Comparison of ENCODE assay signal across 20 cellular contexts in genomic region chr6:37916675-37917074, GRCh38.
"Had no signal": no experiment of that assay in that cellular context is flagged by ENCODE, and none has a peak within 500 bp of the region (broad histone marks: within the 10 kb centered on the region; RNA-seq: fewer than 3 reads in every experiment).

No MANE protein-coding gene starts in this region.

- H3K4me2 ChIP-seq: hepatocyte had no signal

- H3K27me3 ChIP-seq: hepatocyte, stomach had no signal

- H2AFZ ChIP-seq: hepatocyte had no signal

- H3K27ac ChIP-seq: hepatocyte, lower lobe of right lung, stomach had no signal

- H3K27ac Mint-ChIP-seq: activated CD8-positive, alpha-beta T cell treated with anti-CD3 and anti-CD28 coated beads for 36 hours; activated naive CD4-positive, alpha-beta T cell treated with anti-CD3 and anti-CD28 coated beads for 36 hours; activated naive CD8-positive, alpha-beta T cell treated with anti-CD3 and anti-CD28 coated beads, Interleukin-2, amount 50 U/mL, for 24 hours; activated T-cell treated with anti-CD3 and anti-CD28 coated beads, Interleukin-2, amount 50 U/mL, for 24 hours; activated T-helper 2 cell treated with anti-CD3 and anti-CD28 coated beads, Interferon-gamma antibody, Interleukin-2, Interleukin-4, amounts not matched to agents 10 μg/mL and 5 μg/mL and 100 μg/mL, durations not matched to agents 14 hours and 24 hours and 36 hours; natural killer cell treated with Interleukin-12 subunit alpha and Interleukin-12 subunit beta and Interleukin-15 and Interleukin-18, amount 100 ng/mL, for 72 hours; T-cell had no signal

- H3K9me3 Mint-ChIP-seq: activated CD8-positive, alpha-beta T cell treated with anti-CD3 and anti-CD28 coated beads for 36 hours; activated naive CD4-positive, alpha-beta T cell treated with anti-CD3 and anti-CD28 coated beads for 36 hours; activated naive CD8-positive, alpha-beta T cell treated with anti-CD3 and anti-CD28 coated beads, Interleukin-2, amount 50 U/mL, for 24 hours; activated T-cell treated with anti-CD3 and anti-CD28 coated beads, Interleukin-2, amount 50 U/mL, for 24 hours; activated T-helper 2 cell treated with anti-CD3 and anti-CD28 coated beads, Interferon-gamma antibody, Interleukin-2, Interleukin-4, amounts not matched to agents 10 μg/mL and 5 μg/mL and 100 μg/mL, durations not matched to agents 14 hours and 24 hours and 36 hours; central memory CD8-positive, alpha-beta T cell; natural killer cell treated with Interleukin-12 subunit alpha and Interleukin-12 subunit beta and Interleukin-15 and Interleukin-18, amount 100 ng/mL, for 72 hours; T-cell had no signal

- DNase-seq: activated CD4-positive, alpha-beta T cell treated with anti-CD3 and anti-CD28 coated beads for 48 hours; activated CD4-positive, CD25-positive, alpha-beta regulatory T cell; activated CD8-positive, alpha-beta T cell treated with anti-CD3 and anti-CD28 coated beads for 36 hours; activated naive CD4-positive, alpha-beta T cell treated with anti-CD3 and anti-CD28 coated beads for 36 hours; activated naive CD8-positive, alpha-beta T cell treated with anti-CD3 and anti-CD28 coated beads, Interleukin-2, amount 50 U/mL, for 24 hours; activated T-cell treated with anti-CD3 and anti-CD28 coated beads, Interleukin-2, amount 50 U/mL, for 24 hours; anterior cingulate cortex; cortex of kidney; lower lobe of right lung; nucleus accumbens; posterior cingulate gyrus; retina; stimulated activated CD4-positive, alpha-beta T cell treated with anti-CD3 and anti-CD28 coated beads, Interleukin-2, amount 100 ng/mL, for 24 hours; stomach; T-cell had no signal

- H3K9me3 ChIP-seq: lower lobe of right lung, stomach had no signal

- H3K27me3 Mint-ChIP-seq: activated CD8-positive, alpha-beta T cell treated with anti-CD3 and anti-CD28 coated beads for 36 hours; activated naive CD8-positive, alpha-beta T cell treated with anti-CD3 and anti-CD28 coated beads, Interleukin-2, amount 50 U/mL, for 24 hours; activated T-cell treated with anti-CD3 and anti-CD28 coated beads, Interleukin-2, amount 50 U/mL, for 24 hours; brain; central memory CD8-positive, alpha-beta T cell; natural killer cell treated with Interleukin-12 subunit alpha and Interleukin-12 subunit beta and Interleukin-15 and Interleukin-18, amount 100 ng/mL, for 72 hours; T-cell had no signal

- H3K4me3 Mint-ChIP-seq: activated CD8-positive, alpha-beta T cell treated with anti-CD3 and anti-CD28 coated beads for 36 hours; activated naive CD4-positive, alpha-beta T cell treated with anti-CD3 and anti-CD28 coated beads for 36 hours; activated naive CD8-positive, alpha-beta T cell treated with anti-CD3 and anti-CD28 coated beads, Interleukin-2, amount 50 U/mL, for 24 hours; activated T-cell treated with anti-CD3 and anti-CD28 coated beads, Interleukin-2, amount 50 U/mL, for 24 hours; brain; central memory CD8-positive, alpha-beta T cell; natural killer cell treated with Interleukin-12 subunit alpha and Interleukin-12 subunit beta and Interleukin-15 and Interleukin-18, amount 100 ng/mL, for 72 hours; T-cell had no signal

- H3K4me3 ChIP-seq: hepatocyte, lower lobe of right lung, stomach had no signal

- ATAC-seq: activated CD8-positive, alpha-beta T cell treated with anti-CD3 and anti-CD28 coated beads for 36 hours; activated naive CD8-positive, alpha-beta T cell treated with anti-CD3 and anti-CD28 coated beads, Interleukin-2, amount 50 U/mL, for 24 hours; lower lobe of right lung; natural killer cell treated with Interleukin-12 subunit alpha and Interleukin-12 subunit beta and Interleukin-15 and Interleukin-18, amount 100 ng/mL, for 72 hours; T-cell had no signal
